In genomic region chr20:43943725-43944124, GRCh38 we compare ENCODE assay signal across 13 cellular contexts.
"Had no signal": no experiment of that assay in that cellular context is flagged by ENCODE, and none has a peak within 500 bp of the region (broad histone marks: within the 10 kb centered on the region; RNA-seq: fewer than 3 reads in every experiment).

No MANE protein-coding gene starts in this region.

- H3K27ac ChIP-seq: ascending aorta, sigmoid colon had no signal

- H3K36me3 ChIP-seq: ascending aorta, esophagus muscularis mucosa, sigmoid colon, upper lobe of left lung had no signal

- H3K4me3 Mint-ChIP-seq: activated naive CD8-positive, alpha-beta T cell treated with anti-CD3 and anti-CD28 coated beads, Interleukin-2, amount 50 U/mL, for 24 hours; nephron had no signal

- H3K4me3 ChIP-seq: ascending aorta, esophagus muscularis mucosa, sigmoid colon, upper lobe of left lung had no signal

- ATAC-seq: activated naive CD8-positive, alpha-beta T cell treated with anti-CD3 and anti-CD28 coated beads, Interleukin-2, amount 50 U/mL, for 24 hours; left lobe of liver; stimulated activated naive CD8-positive, alpha-beta T cell treated with anti-CD3 and anti-CD28 coated beads, Interleukin-15, Interleukin-2, amounts not matched to agents 100 U/mL and 50 U/mL, for 24 hours had no signal

- DNase-seq: activated B cell treated with CpG ODN at 0.5 μM for 24 hours; activated CD4-positive, alpha-beta T cell treated with anti-CD3 and anti-CD28 coated beads, Interleukin-2, amount 50 U/mL, for 4 hours; activated CD8-positive, alpha-beta memory T cell treated with anti-CD3 and anti-CD28 coated beads, Interleukin-2, amount 50 U/mL, for 4 hours; activated naive CD8-positive, alpha-beta T cell treated with anti-CD3 and anti-CD28 coated beads, Interleukin-2, amount 50 U/mL, for 24 hours; activated T-cell treated with anti-CD3 and anti-CD28 coated beads, Interleukin-2, amount 50 U/mL, for 72 hours; head of caudate nucleus; sigmoid colon; stimulated activated naive CD8-positive, alpha-beta T cell treated with anti-CD3 and anti-CD28 coated beads, Interleukin-15, Interleukin-2, amounts not matched to agents 100 U/mL and 50 U/mL, for 24 hours; upper lobe of left lung had no signal

- H3K27me3 Mint-ChIP-seq: activated B cell treated with CpG ODN at 0.5 μM for 24 hours had no signal

- H3K9me3 ChIP-seq: ascending aorta, esophagus muscularis mucosa, sigmoid colon, upper lobe of left lung had no signal

- H3K27me3 ChIP-seq: ascending aorta, esophagus muscularis mucosa, sigmoid colon, upper lobe of left lung had no signal

- H3K9me3 Mint-ChIP-seq: activated naive CD8-positive, alpha-beta T cell treated with anti-CD3 and anti-CD28 coated beads, Interleukin-2, amount 50 U/mL, for 24 hours; activated T-cell treated with anti-CD3 and anti-CD28 coated beads, Interleukin-2, amount 50 U/mL, for 72 hours; nephron had no signal

- H3K27ac Mint-ChIP-seq: activated T-cell treated with anti-CD3 and anti-CD28 coated beads, Interleukin-2, amount 50 U/mL, for 72 hours; nephron had no signal
